24 cellular contexts compared by ENCODE assay signal in the genomic region with DNA sequence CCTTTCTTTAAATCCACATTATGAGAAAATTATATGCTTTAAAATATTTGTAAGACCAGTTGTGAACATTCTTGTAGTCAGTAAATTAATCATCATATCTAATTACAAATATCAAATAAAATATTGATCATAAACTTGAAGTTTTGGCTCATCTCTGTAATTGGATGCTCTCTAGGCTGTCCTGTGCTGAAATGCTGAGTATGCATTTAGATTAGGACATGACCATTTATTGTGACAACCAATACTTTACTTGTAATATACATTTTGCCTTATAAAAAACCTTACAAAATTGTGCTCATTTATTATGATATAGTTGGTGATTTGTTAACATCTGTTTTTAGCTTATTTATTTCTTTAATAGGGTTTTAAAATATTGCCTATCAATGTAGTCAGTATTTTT.
A peak's percentile ranks its signal among the peaks of the same experiment; 100 is the strongest.
DNase-seq lines count a peak whose midpoint lies in the region; ATAC-seq, FAIRE-seq and TF ChIP-seq lines count a peak whose summit lies in the region.
"Had no signal": no experiment of that assay in that cellular context is flagged by ENCODE, and none has a peak within 500 bp of the region (broad histone marks: within the 10 kb centered on the region; RNA-seq: fewer than 3 reads in every experiment).

No MANE protein-coding gene starts in this region.

- H3K14ac ChIP-seq in H1 (ENCODE audit: insufficient read length), result no peak overlapping the region

- H3K9me3 ChIP-seq in A549 (no peaks in the 10 kb centered on the region), H1 (ENCODE audit: insufficient read depth in 2 of 2, low read depth in 1 of 2, low read length in 1 of 2) (no peaks in the 10 kb centered on the region), small intestine (ENCODE audit: control insufficient read depth, low read depth) (no peaks in the 10 kb centered on the region), tibial nerve (no peaks in the 10 kb centered on the region)
- H3K9me3 ChIP-seq: BE2C; BLaER1 treated with 17β-estradiol and CSF1 and Interleukin-3, amounts not matched to agents 10 nM and 100 nM; HAP-1 had no signal

- H4K8ac ChIP-seq in H1 (ENCODE audit: extremely low read depth, insufficient read depth, low read length), result no peak overlapping the region

- H4K5ac ChIP-seq in H1 (ENCODE audit: insufficient read length, low read depth, low read length), result no peak overlapping the region

- TF ChIP-seq CTCF in A549 (IDR thresholded peaks at IDR 0.05) (no peak), H1 (IDR thresholded peaks at IDR 0.05; ENCODE audit: control extremely low read depth in 1 of 3, insufficient read depth in 1 of 3, low read depth in 1 of 3, low read length in 3 of 3) (no peak), tibial nerve (IDR thresholded peaks at IDR 0.05) (no peak)

- H4K20me1 ChIP-seq in H1 (replicated peaks in 1 of 2; ENCODE audit: control insufficient read depth in 1 of 2, insufficient read depth in 2 of 2, low read length in 2 of 2), result no peaks in the 10 kb centered on the region
- H4K20me1 ChIP-seq: BLaER1 treated with 17β-estradiol and CSF1 and Interleukin-3, amounts not matched to agents 10 nM and 100 nM had no signal

- no peak overlapping the region for H2BK120ac ChIP-seq in H1 (replicated peaks; ENCODE audit: low read depth, low read length)

- H3K79me1 ChIP-seq in H1 (ENCODE audit: low read depth, low read length), result no peaks in the 10 kb centered on the region

- H3K4me1 ChIP-seq in A549, result no peaks in the 10 kb centered on the region
- no peaks in the 10 kb centered on the region for H3K4me1 ChIP-seq in H1 (replicated peaks in 1 of 4; ENCODE audit: control insufficient read depth in 3 of 4, insufficient read depth in 4 of 4, low read length in 3 of 4)
- H3K4me1 ChIP-seq in small intestine (ENCODE audit: control insufficient read depth in 2 of 2, insufficient read depth in 1 of 2, low read depth in 1 of 2, low read length in 1 of 2), result no peaks in the 10 kb centered on the region
- H3K4me1 ChIP-seq in tibial nerve, result no peaks in the 10 kb centered on the region
- H3K4me1 ChIP-seq: BE2C; BLaER1 treated with 17β-estradiol and CSF1 and Interleukin-3, amounts not matched to agents 10 nM and 100 nM; HAP-1 had no signal

- TF ChIP-seq POLR2A in A549 (IDR thresholded peaks at IDR 0.05; ENCODE audit: low read length) (no peak), H1 (IDR thresholded peaks at IDR 0.05; ENCODE audit: control extremely low read depth in 1 of 2, low read depth in 2 of 2, low read length in 2 of 2) (no peak), tibial nerve (IDR thresholded peaks at IDR 0.05) (no peak)

- FAIRE-seq in A549 (lab: Jason Lieb, UNC) (no peak), RCC 7860 (lab: Jason Lieb, UNC) (peak; percentile 48), H1 (lab: Jason Lieb, UNC) (no peak), small intestine (lab: Jason Lieb, UNC) (peak; percentile 36)
- FAIRE-seq: D721Med, GM12878, GM19239, H54 had no signal

- H3K4me2 ChIP-seq in A549, result no peak overlapping the region
- H3K4me2 ChIP-seq in H1 (ENCODE audit: insufficient read depth in 1 of 2, low read depth in 2 of 2, low read length in 2 of 2), result no peak overlapping the region
- H3K4me2 ChIP-seq: BLaER1 treated with 17β-estradiol and CSF1 and Interleukin-3, amounts not matched to agents 10 nM and 100 nM; GM23338 had no signal

- H3K23ac ChIP-seq in H1 (ENCODE audit: insufficient read length), result no peak overlapping the region

- CTCF ChIA-PET in A549 (lab: Yijun Ruan, JAX), result no interaction called here
- CTCF ChIA-PET in H1 (lab: Charles Lee; ENCODE audit: partially characterized antibody), result no interaction called here

- no peak overlapping the region for H3K9ac ChIP-seq in H1 (replicated peaks in 1 of 4; ENCODE audit: extremely low read depth in 1 of 4, low read depth in 3 of 4, low read length in 3 of 4)
- H3K9ac ChIP-seq: BLaER1 treated with 17β-estradiol and CSF1 and Interleukin-3, amounts not matched to agents 10 nM and 100 nM had no signal

- H3K27ac ChIP-seq in A549, result no peak overlapping the region
- H3K27ac ChIP-seq in H1 (ENCODE audit: low read depth, low read length), result no peak overlapping the region
- no peak overlapping the region for H3K27ac ChIP-seq in small intestine (ENCODE audit: low read depth in 1 of 2, low read length in 1 of 2)
- H3K27ac ChIP-seq in tibial nerve, result no peak overlapping the region
- H3K27ac ChIP-seq: BLaER1 treated with 17β-estradiol and CSF1 and Interleukin-3, amounts not matched to agents 10 nM and 100 nM had no signal

- no peak overlapping the region for H2BK15ac ChIP-seq in H1 (ENCODE audit: low read length)

- H3K4me3 ChIP-seq in A549, result no peak overlapping the region
- H3K4me3 ChIP-seq in H1 (ENCODE audit: extremely low read depth in 1 of 4, insufficient read depth in 2 of 4, low read depth in 3 of 4, low read length in 4 of 4), result no peak overlapping the region
- no peak overlapping the region for H3K4me3 ChIP-seq in small intestine (ENCODE audit: low read depth in 1 of 2, low read length in 2 of 2)
- no peak overlapping the region for H3K4me3 ChIP-seq in tibial nerve
- H3K4me3 ChIP-seq: BLaER1 treated with 17β-estradiol and CSF1 and Interleukin-3, amounts not matched to agents 10 nM and 100 nM; GM12878; GM23338; HAP-1 had no signal

- no peak overlapping the region for H2BK12ac ChIP-seq in H1 (ENCODE audit: low read depth, low read length)

- TF ChIP-seq EP300 in A549 (IDR thresholded peaks at IDR 0.05) (no peak), H1 (IDR thresholded peaks at IDR 0.05; ENCODE audit: borderline replicate concordance in 1 of 2, low read depth in 2 of 2, low read length in 2 of 2) (no peak), tibial nerve (IDR thresholded peaks at IDR 0.05) (no peak)

- no peaks in the 10 kb centered on the region for H3K79me2 ChIP-seq in H1 (ENCODE audit: control insufficient read depth in 1 of 2, insufficient read depth in 2 of 2, low read length in 2 of 2)

- H2AK5ac ChIP-seq in H1 (ENCODE audit: low read depth, low read length), result no peak overlapping the region

- no peaks in the 10 kb centered on the region for H3K23me2 ChIP-seq in H1 (ENCODE audit: low read depth, low read length)

- H3K36me3 ChIP-seq in H1 (ENCODE audit: control insufficient read depth in 2 of 4, insufficient read depth in 4 of 4, low read length in 3 of 4) (no peaks in the 10 kb centered on the region), small intestine (ENCODE audit: control insufficient read depth in 2 of 2, insufficient read depth in 2 of 2, low read length in 2 of 2) (no peaks in the 10 kb centered on the region), tibial nerve (no peaks in the 10 kb centered on the region)
- H3K36me3 ChIP-seq: BE2C; BLaER1 treated with 17β-estradiol and CSF1 and Interleukin-3, amounts not matched to agents 10 nM and 100 nM; HAP-1 had no signal

- no peak for ATAC-seq in A549
- ATAC-seq: GM12878, GM23338 had no signal

- no peak overlapping the region for H2BK5ac ChIP-seq in H1 (ENCODE audit: low read depth, low read length)

- POLR2A ChIA-PET in A549 (lab: Yijun Ruan, JAX) (no interaction called here), H1 (lab: Charles Lee; ENCODE audit: partially characterized antibody) (no interaction called here)

- H2BK20ac ChIP-seq in H1 (ENCODE audit: low read length), result no peak overlapping the region

- no peak overlapping the region for H2AFZ ChIP-seq in H1 (ENCODE audit: low read length)
- H2AFZ ChIP-seq: GM23338 had no signal

- H3K27me3 ChIP-seq in H1 (replicated peaks in 1 of 4; ENCODE audit: control insufficient read depth in 3 of 4, extremely low read depth in 1 of 4, insufficient read depth in 3 of 4, low read length in 3 of 4), result no peaks in the 10 kb centered on the region
- no peaks in the 10 kb centered on the region for H3K27me3 ChIP-seq in small intestine (ENCODE audit: control insufficient read depth in 2 of 2, insufficient read depth in 2 of 2, low read length in 2 of 2)
- H3K27me3 ChIP-seq in tibial nerve, result no peaks in the 10 kb centered on the region
- H3K27me3 ChIP-seq: BE2C; BLaER1 treated with 17β-estradiol and CSF1 and Interleukin-3, amounts not matched to agents 10 nM and 100 nM had no signal

- TF ChIP-seq RAD21 in A549 (conservative IDR thresholded peaks at IDR 0.05 in 1 of 2, IDR thresholded peaks at IDR 0.05 in 1 of 2), result no peak
- TF ChIP-seq RAD21 in H1 (IDR thresholded peaks at IDR 0.05 in 1 of 2, conservative IDR thresholded peaks at IDR 0.05 in 1 of 2; ENCODE audit: low read depth in 2 of 2, low read length in 2 of 2), result no peak

- H3K56ac ChIP-seq in H1 (replicated peaks; ENCODE audit: insufficient read length, low read depth, low read length), result no peak overlapping the region

- DNase-seq in A549 (ENCODE audit: low read depth in 1 of 2, low spot score in 1 of 2) (no peak), RCC 7860 (ENCODE audit: low spot score) (no peak), H1 (ENCODE audit: low read depth in 1 of 2, low spot score in 2 of 2) (no peak), small intestine (no peak), NCI-H82 treated with DMSO at 0.1 percent for 48 hours (lab: John Stamatoyannopoulos, UW; ENCODE audit: unreplicated experiment) (no peak), tibial nerve (ENCODE audit: low spot score in 2 of 2) (no peak), cerebellar cortex (ENCODE audit: low spot score) (no peak)
- DNase-seq: ACHN; AML-193; BE2C; CD4-positive, alpha-beta T cell; CD8-positive, alpha-beta memory T cell; DMS 273 treated with DMSO at 0.1 percent for 48 hours; DMS79; EL; GDM1; HFFc6 had no signal

- H3K4ac ChIP-seq in H1 (replicated peaks; ENCODE audit: insufficient read length, low read depth, low read length), result no peak overlapping the region

- H4K91ac ChIP-seq in H1 (replicated peaks; ENCODE audit: insufficient read length, low read length), result no peak overlapping the region

- H3K18ac ChIP-seq in H1 (ENCODE audit: extremely low read depth, low read length), result no peak overlapping the region

TF ChIP-seq in A549, 52 proteins besides CTCF, POLR2A, EP300 and RAD21 (continues in another document):
- TF ChIP-seq, protein P1, sequence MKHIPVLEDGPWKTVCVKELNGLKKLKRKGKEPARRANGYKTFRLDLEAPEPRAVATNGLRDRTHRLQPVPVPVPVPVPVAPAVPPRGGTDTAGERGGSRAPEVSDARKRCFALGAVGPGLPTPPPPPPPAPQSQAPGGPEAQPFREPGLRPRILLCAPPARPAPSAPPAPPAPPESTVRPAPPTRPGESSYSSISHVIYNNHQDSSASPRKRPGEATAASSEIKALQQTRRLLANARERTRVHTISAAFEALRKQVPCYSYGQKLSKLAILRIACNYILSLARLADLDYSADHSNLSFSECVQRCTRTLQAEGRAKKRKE (CRISPR knock-in tag; IDR thresholded peaks at IDR 0.05; ENCODE audit: low read depth), result no peak
- no peak for TF ChIP-seq ZFP36 (IDR thresholded peaks at IDR 0.05; ENCODE audit: borderline replicate concordance, partially characterized antibody)

TF ChIP-seq in H1, 55 proteins besides CTCF, POLR2A, EP300 and RAD21:
- TF ChIP-seq SRF (IDR thresholded peaks at IDR 0.05; ENCODE audit: low read depth, low read length) (no peak), MAFK (IDR thresholded peaks at IDR 0.05; ENCODE audit: low read depth, low read length) (peak; percentile 57)
